Comparison of ENCODE assay signal across 1 cellular context in the genomic region with DNA sequence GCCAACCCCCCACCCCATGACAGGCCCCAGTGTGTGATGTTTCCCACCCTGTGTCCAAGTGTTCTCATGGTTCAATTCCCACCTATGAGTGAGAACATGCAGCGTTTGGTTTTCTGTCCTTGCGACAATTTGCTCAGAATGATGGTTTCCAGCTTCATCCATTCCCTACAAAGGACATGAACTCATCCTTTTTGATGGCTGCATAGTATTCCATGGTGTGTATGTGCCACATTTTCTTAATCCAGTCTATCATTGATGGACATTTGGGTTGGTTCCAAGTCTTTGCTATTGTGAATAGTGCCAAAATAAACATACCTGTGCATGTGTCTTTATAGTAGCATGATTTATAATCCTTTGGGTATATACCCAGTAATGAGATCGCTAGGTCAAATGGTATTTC.
TF ChIP-seq lines count a peak whose summit lies in the region.

No MANE protein-coding gene starts in this region.

TF ChIP-seq in K562, 482 proteins besides CTCF, POLR2A, EP300 and RAD21:
- TF ChIP-seq SMARCA5 (IDR thresholded peaks at IDR 0.05) (0 out of 2 replicates have a peak, but pooled peaks have one; percentile 37), RBM25 (IDR thresholded peaks at IDR 0.05; ENCODE audit: low read depth, low read length, severe bottlenecking) (peak; percentile 53), BCOR (IDR thresholded peaks at IDR 0.05) (peak; percentile 79), KDM1A (IDR thresholded peaks at IDR 0.05) (peak; percentile 7 to 53; a peak in 1 of 4 replicates), ZNF146 (CRISPR knock-in tag; IDR thresholded peaks at IDR 0.05; ENCODE audit: unreplicated experiment) (peak; percentile 93)
